Comparison of ENCODE assay signal across 2 cellular contexts in the genomic region with DNA sequence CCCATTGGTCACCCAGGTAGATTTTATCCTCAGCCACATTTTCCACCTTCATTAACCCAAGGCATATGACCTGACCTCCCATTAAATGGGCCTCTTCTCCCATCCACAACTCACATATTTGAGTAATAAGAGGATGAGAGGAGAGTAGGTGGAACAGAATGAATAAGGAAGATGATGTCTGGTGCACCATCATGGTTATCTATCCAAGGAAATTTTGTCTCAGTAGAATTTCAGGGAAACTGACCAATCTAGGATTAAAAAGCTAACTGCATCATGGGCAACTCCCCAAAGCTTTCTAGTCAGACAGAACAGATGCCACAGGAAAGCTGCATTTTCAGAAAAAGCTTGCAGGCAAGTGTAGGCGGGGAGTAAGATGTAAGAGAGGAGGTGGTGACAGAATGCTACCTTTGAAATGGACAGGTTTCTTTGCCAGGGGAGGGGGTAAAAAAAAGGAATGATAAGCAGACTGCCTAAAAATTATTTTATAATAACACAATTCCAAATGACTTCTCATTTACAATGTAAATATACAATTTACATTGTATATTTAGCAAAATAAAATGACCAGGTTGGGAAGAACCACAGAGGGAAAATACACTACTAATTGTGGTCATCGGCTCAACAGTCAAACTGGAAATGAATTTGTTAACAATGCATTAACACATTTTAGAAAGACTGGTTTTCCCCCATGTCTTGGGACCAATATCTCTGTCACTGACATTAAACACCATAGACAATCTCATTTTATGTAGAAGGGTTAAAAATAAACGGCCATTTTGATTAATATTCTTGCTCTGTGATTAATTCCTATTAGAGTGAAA.
TF ChIP-seq lines count a peak whose summit lies in the region.

No MANE protein-coding gene starts in this region.

TF ChIP-seq in WTC11, 78 proteins besides CTCF, POLR2A, EP300 and RAD21 (continued from another document and continues in another):
- TF ChIP-seq, protein P1, sequence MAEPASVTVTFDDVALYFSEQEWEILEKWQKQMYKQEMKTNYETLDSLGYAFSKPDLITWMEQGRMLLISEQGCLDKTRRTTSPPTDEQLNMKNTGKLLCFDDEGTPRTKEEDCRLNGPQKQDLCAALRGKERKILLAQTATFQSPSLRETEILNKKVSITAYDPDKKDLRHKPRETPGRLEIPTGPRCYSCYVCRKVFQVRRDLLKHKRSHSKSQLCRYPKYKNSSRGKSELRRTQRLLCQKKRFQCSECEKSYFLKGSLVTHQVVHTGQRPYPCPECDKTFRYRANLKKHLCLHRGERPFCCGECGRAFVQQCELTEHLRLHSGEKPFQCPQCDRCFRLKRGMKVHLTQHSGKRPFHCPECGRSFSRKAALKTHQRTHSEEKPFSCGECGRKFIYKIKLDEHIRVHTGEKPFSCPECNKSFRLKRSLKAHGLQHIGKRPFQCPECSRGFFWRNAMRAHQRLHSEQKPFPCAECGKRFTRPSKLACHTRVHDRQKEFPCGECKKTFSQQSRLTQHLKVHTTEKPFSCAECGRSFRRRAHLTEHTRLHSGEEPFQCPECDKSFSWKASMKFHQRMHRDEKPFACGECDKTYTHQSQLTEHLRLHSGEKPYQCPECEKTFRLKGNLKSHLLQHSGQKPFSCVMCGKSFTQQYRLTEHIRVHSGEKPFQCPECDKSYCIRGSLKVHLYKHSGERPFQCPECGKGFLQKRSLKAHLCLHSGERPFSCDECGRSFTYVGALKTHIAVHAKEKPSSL (CRISPR knock-in tag; conservative IDR thresholded peaks at IDR 0.05) = no peak
- TF ChIP-seq KAT7 (CRISPR knock-in tag; IDR thresholded peaks at IDR 0.05; ENCODE audit: borderline replicate concordance) (no peak), IRF1 (CRISPR knock-in tag; IDR thresholded peaks at IDR 0.05) (no peak), AR (CRISPR knock-in tag; IDR thresholded peaks at IDR 0.05) (no peak), RELA (CRISPR knock-in tag; IDR thresholded peaks at IDR 0.05; ENCODE audit: borderline replicate concordance) (no peak), NR2C2 (CRISPR knock-in tag; IDR thresholded peaks at IDR 0.05) (no peak), ZNF416 (CRISPR knock-in tag; IDR thresholded peaks at IDR 0.05) (no peak)
- TF ChIP-seq, protein P2, sequence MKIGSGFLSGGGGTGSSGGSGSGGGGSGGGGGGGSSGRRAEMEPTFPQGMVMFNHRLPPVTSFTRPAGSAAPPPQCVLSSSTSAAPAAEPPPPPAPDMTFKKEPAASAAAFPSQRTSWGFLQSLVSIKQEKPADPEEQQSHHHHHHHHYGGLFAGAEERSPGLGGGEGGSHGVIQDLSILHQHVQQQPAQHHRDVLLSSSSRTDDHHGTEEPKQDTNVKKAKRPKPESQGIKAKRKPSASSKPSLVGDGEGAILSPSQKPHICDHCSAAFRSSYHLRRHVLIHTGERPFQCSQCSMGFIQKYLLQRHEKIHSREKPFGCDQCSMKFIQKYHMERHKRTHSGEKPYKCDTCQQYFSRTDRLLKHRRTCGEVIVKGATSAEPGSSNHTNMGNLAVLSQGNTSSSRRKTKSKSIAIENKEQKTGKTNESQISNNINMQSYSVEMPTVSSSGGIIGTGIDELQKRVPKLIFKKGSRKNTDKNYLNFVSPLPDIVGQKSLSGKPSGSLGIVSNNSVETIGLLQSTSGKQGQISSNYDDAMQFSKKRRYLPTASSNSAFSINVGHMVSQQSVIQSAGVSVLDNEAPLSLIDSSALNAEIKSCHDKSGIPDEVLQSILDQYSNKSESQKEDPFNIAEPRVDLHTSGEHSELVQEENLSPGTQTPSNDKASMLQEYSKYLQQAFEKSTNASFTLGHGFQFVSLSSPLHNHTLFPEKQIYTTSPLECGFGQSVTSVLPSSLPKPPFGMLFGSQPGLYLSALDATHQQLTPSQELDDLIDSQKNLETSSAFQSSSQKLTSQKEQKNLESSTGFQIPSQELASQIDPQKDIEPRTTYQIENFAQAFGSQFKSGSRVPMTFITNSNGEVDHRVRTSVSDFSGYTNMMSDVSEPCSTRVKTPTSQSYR (CRISPR knock-in tag; IDR thresholded peaks at IDR 0.05) = no peak

TF ChIP-seq in SK-N-SH treated with all-trans-retinoic acid at 6 μM for 48 hours, 23 proteins besides CTCF, POLR2A, EP300 and RAD21 (continued from another document):
- TF ChIP-seq ARNTL (CRISPR knock-in tag; IDR thresholded peaks at IDR 0.05; ENCODE audit: borderline replicate concordance, low read depth) = no peak
- no peak for TF ChIP-seq CSDC2 (CRISPR knock-in tag; IDR thresholded peaks at IDR 0.05)
- no peak for TF ChIP-seq POU6F1 (CRISPR knock-in tag; IDR thresholded peaks at IDR 0.05; ENCODE audit: borderline replicate concordance, low read depth)
- TF ChIP-seq ZC3H10 (CRISPR knock-in tag; IDR thresholded peaks at IDR 0.05) = no peak
- TF ChIP-seq CSRNP3 (CRISPR knock-in tag; IDR thresholded peaks at IDR 0.05) = no peak
- TF ChIP-seq TOX (CRISPR knock-in tag; IDR thresholded peaks at IDR 0.05; ENCODE audit: borderline replicate concordance) = no peak
- no peak for TF ChIP-seq ESRRG (CRISPR knock-in tag; IDR thresholded peaks at IDR 0.05)
- no peak for TF ChIP-seq OSR1 (CRISPR knock-in tag; IDR thresholded peaks at IDR 0.05)
- TF ChIP-seq ZNF565 (CRISPR knock-in tag; conservative IDR thresholded peaks at IDR 0.05; ENCODE audit: low read depth) = no peak
- no peak for TF ChIP-seq PATZ1 (CRISPR knock-in tag; IDR thresholded peaks at IDR 0.05; ENCODE audit: borderline replicate concordance)
- no peak for TF ChIP-seq GLIS3 (CRISPR knock-in tag; IDR thresholded peaks at IDR 0.05)
- no peak for TF ChIP-seq RARB (CRISPR knock-in tag; IDR thresholded peaks at IDR 0.05)
- TF ChIP-seq BACH2 (CRISPR knock-in tag; IDR thresholded peaks at IDR 0.05; ENCODE audit: borderline replicate concordance) = no peak
- TF ChIP-seq PPARA (CRISPR knock-in tag; IDR thresholded peaks at IDR 0.05; ENCODE audit: borderline replicate concordance) = no peak
- TF ChIP-seq ZNF8 (CRISPR knock-in tag; IDR thresholded peaks at IDR 0.05) = no peak
- no peak for TF ChIP-seq TCF4 (CRISPR knock-in tag; IDR thresholded peaks at IDR 0.05; ENCODE audit: borderline replicate concordance)
- TF ChIP-seq ZNF70 (CRISPR knock-in tag; IDR thresholded peaks at IDR 0.05) = no peak
